In genomic region chr19:32373614-32374295, GRCh38 we compare ENCODE assay signal across 8 cellular contexts. TPM values are rescaled to one million over a fixed set of nuclear protein-coding genes. Genes with fewer than 3 reads are reported as not detected.
A peak's percentile ranks its signal among the peaks of the same experiment; 100 is the strongest.
DNase-seq lines count a peak whose midpoint lies in the region; ATAC-seq, FAIRE-seq and TF ChIP-seq lines count a peak whose summit lies in the region.

No MANE protein-coding gene starts in this region.

- DNase-seq in HS-5 (ENCODE audit: low read depth) (peak; percentile 99), SW 1271 (lab: John Stamatoyannopoulos, UW) (peak; percentile 95 to 99), glomerular endothelial cell (ENCODE audit: extremely low read depth, low read depth, low spot score) (peak; percentile 92), skeletal muscle cell (ENCODE audit: low read depth) (peak; percentile 97), GM12891 (ENCODE audit: insufficient read length, low spot score) (no peak), germinal center (ENCODE audit: low spot score) (no peak)
- DNase-seq in effector memory CD4-positive, alpha-beta T cell = no peak

- peaks cover 29% of the 10 kb centered on the region for H3K36me3 ChIP-seq in effector memory CD4-positive, alpha-beta T cell (ENCODE audit: control insufficient read depth, insufficient read depth, low read length)

- H3K4me3 ChIP-seq in skeletal muscle cell (ENCODE audit: low read depth, low read length) = no peak overlapping the region
- no peak overlapping the region for H3K4me3 ChIP-seq in effector memory CD4-positive, alpha-beta T cell (ENCODE audit: insufficient read depth, low read depth, low read length, poor library complexity, severe bottlenecking)

- TF ChIP-seq POLR2A in GM12891 (IDR thresholded peaks at IDR 0.05; ENCODE audit: low read depth, low read length) = no peak

- H3K9me3 ChIP-seq in effector memory CD4-positive, alpha-beta T cell (ENCODE audit: control insufficient read depth, low read length) = no peaks in the 10 kb centered on the region

- H3K27ac ChIP-seq in effector memory CD4-positive, alpha-beta T cell (ENCODE audit: insufficient read depth, low read length, poor library complexity, severe bottlenecking) = no peak overlapping the region

- FAIRE-seq in GM12891 (lab: Jason Lieb, UNC) = no peak

- H3K27me3 ChIP-seq in effector memory CD4-positive, alpha-beta T cell (replicated peaks; ENCODE audit: control insufficient read depth, insufficient read depth, low read length, poor library complexity, severe bottlenecking) = no peaks in the 10 kb centered on the region

- H3K4me1 ChIP-seq in effector memory CD4-positive, alpha-beta T cell (ENCODE audit: control insufficient read depth, insufficient read depth, low read length, poor library complexity, severe bottlenecking) = no peaks in the 10 kb centered on the region

- no peak for ATAC-seq in GM21423 (IDR thresholded peaks at IDR 0.05; ENCODE audit: unreplicated experiment)

TF ChIP-seq in GM12891, 5 proteins besides CTCF, POLR2A, EP300 and RAD21:
- TF ChIP-seq SPI1 (IDR thresholded peaks at IDR 0.05; ENCODE audit: low read depth, low read length) (no peak), POLR2AphosphoS5 (IDR thresholded peaks at IDR 0.05; ENCODE audit: low read depth, low read length) (no peak), TAF1 (IDR thresholded peaks at IDR 0.05; ENCODE audit: low read depth, low read length) (no peak), POU2F2 (IDR thresholded peaks at IDR 0.05; ENCODE audit: low read depth, low read length) (no peak), PAX5 (IDR thresholded peaks at IDR 0.05; ENCODE audit: insufficient read depth, low read length, severe bottlenecking) (no peak)

RNA-seq across cellular contexts. Expression of gene ZNF507, which starts 28.3 kb away (rescaled TPM):
- 9.3 and 16.1 TPM in 2 replicates for total RNA-seq in glomerular endothelial cell
- 5.6 TPM for polyA plus RNA-seq in GM12891 (2012; ENCODE audit: low read depth, missing spikeins)

RNA-seq across cellular contexts. Expression of gene DPY19L3, which starts 31.8 kb away (rescaled TPM):
- total RNA-seq in glomerular endothelial cell = 14.2 and 25.0 TPM in 2 replicates
- polyA plus RNA-seq in GM12891 (2012; ENCODE audit: low read depth, missing spikeins) = 5.4 TPM

Comparison
In these comparisons a context has a peak if more than half of its experiments do, and no peak if none do; other contexts are left out.
1. DNase-seq: peak in HS-5 (single experiment), SW 1271 (2 of 2), glomerular endothelial cell (single experiment) and skeletal muscle cell (single experiment); none in effector memory CD4-positive, alpha-beta T cell (0 of 3), GM12891 (single experiment) and germinal center (single experiment).